In the genomic region with DNA sequence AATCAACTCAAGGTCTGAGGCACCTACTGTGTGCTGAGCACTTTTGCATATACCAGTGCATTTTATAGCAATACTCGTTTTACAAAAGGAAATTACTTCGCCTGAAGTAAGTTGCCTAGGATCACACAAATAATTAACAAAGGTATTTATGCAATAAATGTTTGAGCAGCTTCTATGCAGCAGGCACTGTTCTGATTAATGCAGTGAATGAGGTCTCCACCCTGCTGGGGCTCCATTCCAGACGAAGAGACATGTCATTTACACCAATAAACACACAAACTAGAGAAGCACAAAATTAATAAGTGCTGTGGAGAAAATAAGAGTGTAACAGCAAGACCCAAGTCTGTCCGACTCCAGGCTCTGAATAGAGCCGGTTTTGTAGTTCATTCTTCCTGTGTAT, we compare ENCODE assay signal across 1 cellular context.
TF ChIP-seq lines count a peak whose summit lies in the region.

No MANE protein-coding gene starts in this region.

TF ChIP-seq in IMR-90, 13 proteins besides CTCF, POLR2A, EP300 and RAD21 (continued from another document):
- TF ChIP-seq, protein P1, sequence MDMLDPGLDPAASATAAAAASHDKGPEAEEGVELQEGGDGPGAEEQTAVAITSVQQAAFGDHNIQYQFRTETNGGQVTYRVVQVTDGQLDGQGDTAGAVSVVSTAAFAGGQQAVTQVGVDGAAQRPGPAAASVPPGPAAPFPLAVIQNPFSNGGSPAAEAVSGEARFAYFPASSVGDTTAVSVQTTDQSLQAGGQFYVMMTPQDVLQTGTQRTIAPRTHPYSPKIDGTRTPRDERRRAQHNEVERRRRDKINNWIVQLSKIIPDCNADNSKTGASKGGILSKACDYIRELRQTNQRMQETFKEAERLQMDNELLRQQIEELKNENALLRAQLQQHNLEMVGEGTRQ (IDR thresholded peaks at IDR 0.05; ENCODE audit: low read depth, low read length): no peak
- no peak for TF ChIP-seq CHD1 (IDR thresholded peaks at IDR 0.05; ENCODE audit: low read depth, low read length)
- no peak for TF ChIP-seq BHLHE40 (IDR thresholded peaks at IDR 0.05; ENCODE audit: low read depth, low read length)
- TF ChIP-seq MAZ (IDR thresholded peaks at IDR 0.05; ENCODE audit: borderline replicate concordance, low read depth, low read length): no peak
- no peak for TF ChIP-seq FOS (IDR thresholded peaks at IDR 0.05; ENCODE audit: low read depth, low read length)
- TF ChIP-seq RCOR1 (IDR thresholded peaks at IDR 0.05; ENCODE audit: insufficient replicate concordance, low read length): no peak
- no peak for TF ChIP-seq CEBPB (IDR thresholded peaks at IDR 0.05; ENCODE audit: low read depth, low read length)
- TF ChIP-seq SMC3 (IDR thresholded peaks at IDR 0.05; ENCODE audit: low read depth, low read length): no peak
- no peak for TF ChIP-seq RFX5 (IDR thresholded peaks at IDR 0.05; ENCODE audit: low read depth, low read length)
- no peak for TF ChIP-seq NFE2L2 (IDR thresholded peaks at IDR 0.05; ENCODE audit: low read depth, low read length)
- TF ChIP-seq MAFK (IDR thresholded peaks at IDR 0.05; ENCODE audit: low read depth, low read length): no peak
- TF ChIP-seq ELK1 (IDR thresholded peaks at IDR 0.05; ENCODE audit: borderline replicate concordance, low read depth, low read length): no peak
